ENCODE assay signal across 1 cellular context in genomic region chr17:49035470-49036269, GRCh38.
TF ChIP-seq lines count a peak whose summit lies in the region.

No MANE protein-coding gene starts in this region.

TF ChIP-seq in GM12878, 131 proteins besides CTCF, POLR2A, EP300 and RAD21 (continued from another document):
- no peak for TF ChIP-seq CREM (IDR thresholded peaks at IDR 0.05; ENCODE audit: low read depth)
- no peak for TF ChIP-seq NR2F1 (conservative IDR thresholded peaks at IDR 0.05)
- TF ChIP-seq ATF7 (IDR thresholded peaks at IDR 0.05; ENCODE audit: low read depth), result no peak
- TF ChIP-seq MAX (IDR thresholded peaks at IDR 0.05; ENCODE audit: low read depth, low read length), result no peak
- TF ChIP-seq HSF1 (IDR thresholded peaks at IDR 0.05; ENCODE audit: low read depth, low read length), result no peak
- peak; percentile 90 for TF ChIP-seq ZBTB33 (IDR thresholded peaks at IDR 0.05)
- TF ChIP-seq TCF7 (IDR thresholded peaks at IDR 0.05; ENCODE audit: borderline replicate concordance), result no peak
- no peak for TF ChIP-seq BHLHE40 (IDR thresholded peaks at IDR 0.05; ENCODE audit: borderline replicate concordance in 1 of 2, low read depth in 2 of 2, low read length in 1 of 2)
- no peak for TF ChIP-seq MEF2B (IDR thresholded peaks at IDR 0.05; ENCODE audit: partially characterized antibody, poor library complexity, severe bottlenecking)
- no peak for TF ChIP-seq PML (IDR thresholded peaks at IDR 0.05; ENCODE audit: low read length)
- TF ChIP-seq ETV6 (conservative IDR thresholded peaks at IDR 0.05 in 1 of 2, IDR thresholded peaks at IDR 0.05 in 1 of 2; ENCODE audit: borderline replicate concordance in 1 of 2, low read depth in 1 of 2), result no peak
- no peak for TF ChIP-seq CHD4 (IDR thresholded peaks at IDR 0.05)
- TF ChIP-seq HCFC1 (IDR thresholded peaks at IDR 0.05; ENCODE audit: low read length), result no peak
- TF ChIP-seq CEBPB (IDR thresholded peaks at IDR 0.05; ENCODE audit: borderline replicate concordance in 1 of 2, low read depth in 2 of 2, low read length in 2 of 2), result no peak
- no peak for TF ChIP-seq ZBED1 (IDR thresholded peaks at IDR 0.05; ENCODE audit: borderline replicate concordance)
- TF ChIP-seq POU2F2 (IDR thresholded peaks at IDR 0.05; ENCODE audit: borderline replicate concordance, low read depth, low read length), result no peak
- TF ChIP-seq IRF5 (IDR thresholded peaks at IDR 0.05; ENCODE audit: borderline replicate concordance), result no peak
- peak; percentile 60 for TF ChIP-seq SMC3 (IDR thresholded peaks at IDR 0.05; ENCODE audit: borderline replicate concordance, low read length)
- TF ChIP-seq E2F4 (IDR thresholded peaks at IDR 0.05; ENCODE audit: low read depth, low read length), result no peak
- no peak for TF ChIP-seq SREBF1 (IDR thresholded peaks at IDR 0.05; ENCODE audit: low read length)
- no peak for TF ChIP-seq STAT3 (IDR thresholded peaks at IDR 0.05; ENCODE audit: low read depth, low read length)
- TF ChIP-seq ZSCAN29 (IDR thresholded peaks at IDR 0.05), result no peak
